8 cellular contexts compared by ENCODE assay signal in the genomic region with DNA sequence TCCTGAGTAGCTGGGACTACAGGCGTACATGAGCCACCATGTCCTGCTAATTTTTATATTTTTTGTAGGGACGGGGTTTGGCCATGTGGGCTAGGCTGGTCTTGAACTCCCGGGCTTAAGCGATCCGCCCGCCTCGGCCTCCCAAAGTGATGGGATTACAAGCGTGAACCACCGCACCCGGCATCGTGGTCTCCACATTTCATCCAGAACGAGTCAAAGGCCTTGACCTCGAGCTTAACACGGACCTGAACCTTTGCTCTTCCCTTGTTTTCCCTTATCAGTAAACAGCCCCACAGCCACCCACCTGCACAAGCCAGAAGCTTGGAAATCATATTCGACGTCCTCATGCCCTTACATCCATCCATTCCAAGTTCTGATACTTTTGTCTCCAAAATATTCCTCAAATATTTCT. TPM values are rescaled to one million over a fixed set of nuclear protein-coding genes. Genes with fewer than 3 reads are reported as not detected.
DNase-seq lines count a peak whose midpoint lies in the region; ATAC-seq and TF ChIP-seq lines count a peak whose summit lies in the region.

No MANE protein-coding gene starts in this region.

- H3K27ac ChIP-seq in iPS-20b (ENCODE audit: low read length), result peak overlapping the region; percentile 87

- H3K9me3 ChIP-seq in iPS-20b (ENCODE audit: insufficient read depth, low read depth, low read length), result no peaks in the 10 kb centered on the region

- H3K9ac ChIP-seq in iPS-20b (ENCODE audit: low read depth, low read length), result peak overlapping the region; percentile 93; the same call in 1 of the 2 replicates

- TF ChIP-seq CTCF in GM20000 (IDR thresholded peaks at IDR 0.05; ENCODE audit: extremely low read depth, missing control alignments), result no peak

- H3K4me3 ChIP-seq in iPS-20b (ENCODE audit: low read length), result peak overlapping the region; percentile 86

- H3K9me3 Mint-ChIP-seq in T-helper 2 cell treated with Interferon-gamma antibody and Interleukin-4, amounts not matched to agents 5 μg/mL and 100 μg/mL, for 36 hours, result no peaks in the 10 kb centered on the region
- H3K9me3 Mint-ChIP-seq in activated T-helper 17 cell treated with anti-CD3 and anti-CD28 coated beads, Interleukin-2, amount 50 U/mL, for 72 hours, result no peaks in the 10 kb centered on the region
- H3K9me3 Mint-ChIP-seq in stimulated activated naive CD8-positive, alpha-beta T cell treated with anti-CD3 and anti-CD28 coated beads, Interleukin-15, amount 100 ng/mL, for 72 hours, result no peaks in the 10 kb centered on the region

- peaks cover 6% of the 10 kb centered on the region; the same call in 1 of the 2 replicates for H3K4me1 ChIP-seq in iPS-20b (ENCODE audit: insufficient read depth, low read length)

- intact Hi-C loops in head of caudate nucleus (cut with DNase I), result no loop called here

- DNase-seq in T-helper 2 cell treated with Interferon-gamma antibody and Interleukin-4, amounts not matched to agents 5 μg/mL and 100 μg/mL, for 36 hours (ENCODE audit: low spot score), result no peak
- DNase-seq in T-helper 2 cell (no peak), GM20000 (ENCODE audit: low spot score) (no peak), NCI-H345 treated with DMSO at 0.1 percent for 48 hours (lab: John Stamatoyannopoulos, UW; ENCODE audit: unreplicated experiment) (no peak), head of caudate nucleus (no peak)
- DNase-seq in stimulated activated naive CD8-positive, alpha-beta T cell treated with anti-CD3 and anti-CD28 coated beads, Interleukin-15, amount 100 ng/mL, for 72 hours, result no peak

- no peaks in the 10 kb centered on the region for H3K27me3 ChIP-seq in iPS-20b (ENCODE audit: insufficient read depth, low read length)

- ATAC-seq in activated T-helper 17 cell treated with anti-CD3 and anti-CD28 coated beads, Interleukin-2, amount 50 U/mL, for 72 hours (replicated peaks), result no peak
- ATAC-seq in stimulated activated naive CD8-positive, alpha-beta T cell treated with anti-CD3 and anti-CD28 coated beads, Interleukin-15, amount 100 ng/mL, for 72 hours, result no peak

- H3K27ac Mint-ChIP-seq in T-helper 2 cell treated with Interferon-gamma antibody and Interleukin-4, amounts not matched to agents 5 μg/mL and 100 μg/mL, for 36 hours, result peak overlapping the region; percentile 100
- peak overlapping the region; percentile 99 for H3K27ac Mint-ChIP-seq in activated T-helper 17 cell treated with anti-CD3 and anti-CD28 coated beads, Interleukin-2, amount 50 U/mL, for 72 hours
- peak overlapping the region; percentile 100 for H3K27ac Mint-ChIP-seq in stimulated activated naive CD8-positive, alpha-beta T cell treated with anti-CD3 and anti-CD28 coated beads, Interleukin-15, amount 100 ng/mL, for 72 hours

- H3K4me1 Mint-ChIP-seq in T-helper 2 cell treated with Interferon-gamma antibody and Interleukin-4, amounts not matched to agents 5 μg/mL and 100 μg/mL, for 36 hours (ENCODE audit: low read depth), result peaks cover 21% of the 10 kb centered on the region
- peaks cover 28% of the 10 kb centered on the region for H3K4me1 Mint-ChIP-seq in activated T-helper 17 cell treated with anti-CD3 and anti-CD28 coated beads, Interleukin-2, amount 50 U/mL, for 72 hours
- peaks cover 52% of the 10 kb centered on the region for H3K4me1 Mint-ChIP-seq in stimulated activated naive CD8-positive, alpha-beta T cell treated with anti-CD3 and anti-CD28 coated beads, Interleukin-15, amount 100 ng/mL, for 72 hours

- no peaks in the 10 kb centered on the region for H3K27me3 Mint-ChIP-seq in T-helper 2 cell treated with Interferon-gamma antibody and Interleukin-4, amounts not matched to agents 5 μg/mL and 100 μg/mL, for 36 hours (ENCODE audit: low read depth)
- no peaks in the 10 kb centered on the region for H3K27me3 Mint-ChIP-seq in activated T-helper 17 cell treated with anti-CD3 and anti-CD28 coated beads, Interleukin-2, amount 50 U/mL, for 72 hours
- H3K27me3 Mint-ChIP-seq in stimulated activated naive CD8-positive, alpha-beta T cell treated with anti-CD3 and anti-CD28 coated beads, Interleukin-15, amount 100 ng/mL, for 72 hours, result no peaks in the 10 kb centered on the region

- H3K36me3 Mint-ChIP-seq in T-helper 2 cell treated with Interferon-gamma antibody and Interleukin-4, amounts not matched to agents 5 μg/mL and 100 μg/mL, for 36 hours (ENCODE audit: low read depth), result peaks cover 7% of the 10 kb centered on the region
- H3K36me3 Mint-ChIP-seq in activated T-helper 17 cell treated with anti-CD3 and anti-CD28 coated beads, Interleukin-2, amount 50 U/mL, for 72 hours (ENCODE audit: low read depth), result peaks cover 34% of the 10 kb centered on the region

- H3K36me3 ChIP-seq in iPS-20b (ENCODE audit: insufficient read depth, low read depth, low read length), result 0 out of 2 replicates have a peak, but pooled peaks cover 4% of the 10 kb centered on the region

- H3K4me3 Mint-ChIP-seq in T-helper 2 cell treated with Interferon-gamma antibody and Interleukin-4, amounts not matched to agents 5 μg/mL and 100 μg/mL, for 36 hours, result peak overlapping the region; percentile 99
- H3K4me3 Mint-ChIP-seq in activated T-helper 17 cell treated with anti-CD3 and anti-CD28 coated beads, Interleukin-2, amount 50 U/mL, for 72 hours, result peak overlapping the region; percentile 94
- H3K4me3 Mint-ChIP-seq in stimulated activated naive CD8-positive, alpha-beta T cell treated with anti-CD3 and anti-CD28 coated beads, Interleukin-15, amount 100 ng/mL, for 72 hours, result peak overlapping the region; percentile 100

RNA-seq across cellular contexts. Expression of gene PTPN23, which starts 1.3 kb away (rescaled TPM):
- total RNA-seq in activated T-helper 17 cell treated with anti-CD3 and anti-CD28 coated beads, Interleukin-2, amount 50 U/mL, for 72 hours, result 10 to 100 TPM; 28.7 to 32.0 TPM
